ENCODE assay signal across 18 cellular contexts in the genomic region with DNA sequence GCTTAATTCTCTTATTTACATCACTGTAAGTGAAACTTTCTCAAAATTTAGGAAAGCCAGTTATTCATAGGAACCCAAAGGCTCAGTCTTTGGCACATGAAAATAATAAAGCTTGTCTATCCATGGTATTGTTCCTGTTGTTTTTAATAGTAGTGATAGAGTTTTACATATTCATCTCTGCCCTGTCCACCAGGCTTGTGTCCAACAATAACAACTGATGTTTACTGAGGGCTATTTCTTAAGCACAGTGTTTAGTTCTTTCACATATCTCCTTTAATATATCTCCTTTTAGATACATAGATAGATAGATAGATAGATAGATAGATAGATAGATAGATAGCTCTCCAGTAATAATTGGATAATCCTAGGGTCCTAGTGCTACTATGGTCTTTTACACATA. TPM values are rescaled to one million over a fixed set of nuclear protein-coding genes. Genes with fewer than 3 reads are reported as not detected.
"Had no signal": no experiment of that assay in that cellular context is flagged by ENCODE, and none has a peak within 500 bp of the region (broad histone marks: within the 10 kb centered on the region; RNA-seq: fewer than 3 reads in every experiment).

No MANE protein-coding gene starts in this region.

- H3K4me3 ChIP-seq: colonic mucosa, heart right ventricle, left lung, lower lobe of right lung, pancreas had no signal

- H3K4me1 ChIP-seq: colonic mucosa, pancreas had no signal

- H3K27ac ChIP-seq: colonic mucosa, heart right ventricle, pancreas had no signal

- DNase-seq: cerebellar nuclear complex; colonic mucosa; dermis blood vessel endothelial cell; erythroblast; foreskin melanocyte; heart right ventricle; left lung; lower lobe of right lung; mesenchymal stem cell; naive B cell; occipital lobe; pancreas; right cardiac atrium; small intestine; stimulated activated CD4-positive, alpha-beta T cell treated with anti-CD3 and anti-CD28 coated beads, Interleukin-2, amount 100 ng/mL, for 48 hours; stimulated activated naive CD4-positive, alpha-beta T cell treated with Interleukin-2 at 50 U/mL for 16 hours; trophoblast cell had no signal

- ATAC-seq: heart right ventricle, pancreas had no signal

- H3K36me3 ChIP-seq: colonic mucosa, heart right ventricle, left lung, lower lobe of right lung, pancreas had no signal

- H3K27me3 ChIP-seq: left lung, pancreas had no signal

- H3K9me3 ChIP-seq: colonic mucosa had no signal

RNA-seq across cellular contexts. Expression of a gene that starts 34.2 kb away (rescaled TPM):
- polyA plus RNA-seq: endothelial cell of umbilical vein, heart right ventricle, right cardiac atrium had no signal

RNA-seq across cellular contexts. Expression of a gene that starts 43.3 kb away (rescaled TPM):
- polyA plus RNA-seq: endothelial cell of umbilical vein had no signal
